1 cellular context compared by ENCODE assay signal in the genomic region with DNA sequence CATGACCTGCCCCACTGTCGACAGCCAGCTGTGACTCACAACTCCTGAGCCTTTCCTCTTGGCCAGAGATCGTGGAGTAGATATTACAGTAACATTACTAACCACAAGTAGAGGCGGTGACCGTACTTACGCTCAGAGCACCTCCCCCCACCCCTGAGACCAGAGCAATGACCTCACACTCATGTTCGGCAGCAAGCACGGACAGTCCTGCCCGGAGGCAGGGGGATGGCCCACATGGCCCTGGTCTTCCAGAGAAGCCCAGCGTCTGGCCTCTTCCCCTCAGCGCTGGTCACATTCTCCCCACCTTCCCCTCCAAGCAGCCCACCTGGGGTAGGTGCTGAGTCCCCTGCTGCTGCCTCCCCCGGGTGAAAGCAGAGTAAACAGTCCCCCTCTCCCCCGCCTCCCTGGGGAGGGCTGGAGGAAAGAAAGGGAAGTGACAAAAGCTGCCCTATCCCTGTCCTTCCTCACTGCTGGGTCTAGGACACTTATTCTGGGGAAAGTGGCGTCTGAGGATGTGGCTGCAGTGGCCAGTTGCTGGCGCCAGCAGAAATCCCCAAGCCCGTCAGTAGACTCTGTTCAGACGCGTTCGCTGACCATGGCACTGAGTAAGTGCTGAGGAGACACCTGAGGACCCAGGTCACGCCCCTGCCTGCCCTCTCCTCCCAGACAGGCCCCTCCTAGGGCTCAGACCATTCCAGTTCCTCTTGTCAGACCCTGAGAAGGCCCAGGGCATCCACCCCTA.
TF ChIP-seq lines count a peak whose summit lies in the region.

No MANE protein-coding gene starts in this region.

TF ChIP-seq in liver, 16 proteins besides CTCF, POLR2A, EP300 and RAD21 (continued from another document):
- TF ChIP-seq, protein P1, sequence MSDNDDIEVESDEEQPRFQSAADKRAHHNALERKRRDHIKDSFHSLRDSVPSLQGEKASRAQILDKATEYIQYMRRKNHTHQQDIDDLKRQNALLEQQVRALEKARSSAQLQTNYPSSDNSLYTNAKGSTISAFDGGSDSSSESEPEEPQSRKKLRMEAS (IDR thresholded peaks at IDR 0.05), result peak; percentile 20
- TF ChIP-seq HNF4A (conservative IDR thresholded peaks at IDR 0.05), result no peak
- TF ChIP-seq TAF1 (conservative IDR thresholded peaks at IDR 0.05), result no peak
- no peak for TF ChIP-seq FOXA2 (IDR thresholded peaks at IDR 0.05)
- peak; percentile 18 for TF ChIP-seq SP1 (IDR thresholded peaks at IDR 0.05)
- TF ChIP-seq RXRA (IDR thresholded peaks at IDR 0.05), result peak in 1 of 2 donors; percentile 4
TF ChIP-seq in liver: peak in this region for 4.
